Comparison of ENCODE assay signal across 1 cellular context in the genomic region with DNA sequence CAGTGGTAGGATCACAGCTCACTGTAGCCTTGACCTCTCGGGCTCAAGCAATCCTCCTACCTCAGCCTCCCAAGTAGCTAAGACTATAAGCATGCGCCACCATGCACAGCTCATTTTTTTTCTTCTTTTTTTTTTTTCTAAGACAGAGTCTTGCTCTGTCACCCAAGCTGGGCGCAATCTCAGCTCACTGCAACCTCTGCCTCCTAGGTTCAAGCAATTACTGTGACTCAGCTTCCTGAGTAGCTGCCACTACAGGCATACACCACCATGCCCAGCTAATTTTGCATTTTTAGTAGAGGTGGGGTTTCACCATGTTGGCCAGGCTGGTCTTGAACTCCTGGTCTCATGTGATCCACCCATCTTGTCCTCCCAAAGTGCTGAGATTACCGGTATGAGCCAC. TPM values are rescaled to one million over a fixed set of nuclear protein-coding genes. Genes with fewer than 3 reads are reported as not detected.
"Had no signal": no experiment of that assay in that cellular context is flagged by ENCODE, and none has a peak within 500 bp of the region (broad histone marks: within the 10 kb centered on the region; RNA-seq: fewer than 3 reads in every experiment).

No MANE protein-coding gene starts in this region.

RNA-seq across cellular contexts. Expression of a gene that starts 50.2 kb away (rescaled TPM):
- polyA plus RNA-seq: neural cell had no signal
